8 cellular contexts compared by ENCODE assay signal in genomic region chr2:206004004-206004693, GRCh38.
DNase-seq lines count a peak whose midpoint lies in the region; ATAC-seq, FAIRE-seq and TF ChIP-seq lines count a peak whose summit lies in the region.

No MANE protein-coding gene starts in this region.

- FAIRE-seq in H54 (lab: Jason Lieb, UNC): no peak

- no peak for TF ChIP-seq POLR2A in H54 (IDR thresholded peaks at IDR 0.05; ENCODE audit: low read depth, low read length)

- H3F3A ChIP-seq in SK-N-SH (replicated peaks; ENCODE audit: insufficient read depth): peaks cover 7% of the 10 kb centered on the region

- TF ChIP-seq CTCF in Calu3 (IDR thresholded peaks at IDR 0.05; ENCODE audit: unreplicated experiment): no peak
- peak; percentile 46 for TF ChIP-seq CTCF in SK-N-SH (IDR thresholded peaks at IDR 0.05)

- H3K9me3 ChIP-seq in SK-N-SH: no peaks in the 10 kb centered on the region

- 94% methylated on average over 8 of the region's 8 CpGs for WGBS in SK-N-SH (ENCODE audit: low lambda C conversion rate)

- CTCF ChIA-PET in Calu3 (lab: Charles Lee): no interaction called here
- CTCF ChIA-PET in SK-N-SH (lab: Yijun Ruan, JAX): interaction anchor here (1.1 kb wide), 1 partner anchor 9 kb away, joined by 4 read pairs; no protein-coding TSS in a partner anchor

- no peak overlapping the region for H3K4me3 Mint-ChIP-seq in Calu3 (ENCODE audit: low read depth, unreplicated experiment)

- intact Hi-C loops in Calu3 (cut with micrococcal nuclease; ENCODE audit: unreplicated experiment): no loop called here

- H3K9ac ChIP-seq in SK-N-SH: no peak overlapping the region

- POLR2A ChIA-PET in SK-N-SH (lab: Yijun Ruan, JAX): no interaction called here

- H3K9me3 Mint-ChIP-seq in Calu3 (ENCODE audit: low read depth, unreplicated experiment): no peaks in the 10 kb centered on the region

- ATAC-seq in GM21723 (IDR thresholded peaks at IDR 0.05; ENCODE audit: unreplicated experiment): peak; percentile 55

- no peaks in the 10 kb centered on the region for H3K9me2 ChIP-seq in SK-N-SH

- H3K4me1 Mint-ChIP-seq in Calu3 (ENCODE audit: low read depth, unreplicated experiment): no peaks in the 10 kb centered on the region

- H3K4me3 ChIP-seq in SK-N-SH (ENCODE audit: low read depth in 2 of 2, low read length in 1 of 2): no peak overlapping the region

- no peak overlapping the region for H3K4me2 ChIP-seq in SK-N-SH

- H4K20me1 ChIP-seq in SK-N-SH (ENCODE audit: insufficient read depth): no peaks in the 10 kb centered on the region

- no peaks in the 10 kb centered on the region for H3K27me3 ChIP-seq in SK-N-SH (ENCODE audit: insufficient read depth)

- H3K27ac Mint-ChIP-seq in Calu3 (ENCODE audit: unreplicated experiment): no peak overlapping the region

- H2AFZ ChIP-seq in SK-N-SH (ENCODE audit: low read depth): no peak overlapping the region

- H3K36me3 Mint-ChIP-seq in Calu3 (ENCODE audit: insufficient read depth, unreplicated experiment): peaks cover 9% of the 10 kb centered on the region

- peaks cover 18 to 25% of the 10 kb centered on the region in 2 experiments for H3K36me3 ChIP-seq in SK-N-SH (replicated peaks in 1 of 2; ENCODE audit: control insufficient read depth in 1 of 2, insufficient read depth in 2 of 2, low read length in 1 of 2)

- DNase-seq in Calu3 (peak; percentile 38), SK-N-SH (peak; percentile 14), islet precursor cell (peak; percentile 82), putamen (ENCODE audit: low spot score) (no peak), H54 (ENCODE audit: insufficient read length, low spot score) (no peak), kidney glomerular epithelial cell (lab: John Stamatoyannopoulos, UW) (no peak)
- no peak for DNase-seq in activated CD8-positive, alpha-beta memory T cell treated with anti-CD3 and anti-CD28 coated beads for 24 hours

- no peak overlapping the region for H3K27ac ChIP-seq in SK-N-SH (ENCODE audit: low read depth in 2 of 2, low read length in 1 of 2)

- no TSS peak for BruUV-seq in Calu3 (replicated peaks; lab: Mats Ljungman, UMichigan)

- no peak for TF ChIP-seq EP300 in SK-N-SH (IDR thresholded peaks at IDR 0.05; ENCODE audit: borderline replicate concordance in 1 of 2, low read depth in 1 of 2, low read length in 1 of 2)

- no peaks in the 10 kb centered on the region for H3K27me3 Mint-ChIP-seq in Calu3 (ENCODE audit: unreplicated experiment)

- TF ChIP-seq RAD21 in SK-N-SH (IDR thresholded peaks at IDR 0.05; ENCODE audit: low read length): peak; percentile 54

- peaks cover 0 to 4% of the 10 kb centered on the region in 2 experiments; a peak in 3 of 4 replicates for H3K4me1 ChIP-seq in SK-N-SH (ENCODE audit: control insufficient read depth in 1 of 2, insufficient read depth in 2 of 2, low read depth in 1 of 2, low read length in 1 of 2)

- no peaks in the 10 kb centered on the region for H3K79me2 ChIP-seq in SK-N-SH (ENCODE audit: insufficient read depth)

TF ChIP-seq in SK-N-SH, 30 proteins besides CTCF, POLR2A, EP300 and RAD21:
- TF ChIP-seq RFX5 (IDR thresholded peaks at IDR 0.05; ENCODE audit: low read length): no peak
- TF ChIP-seq GATA2 (CRISPR knock-in tag; IDR thresholded peaks at IDR 0.05): no peak
- TF ChIP-seq PBX3 (IDR thresholded peaks at IDR 0.05): no peak
- TF ChIP-seq CHD2 (IDR thresholded peaks at IDR 0.05; ENCODE audit: low read length, partially characterized antibody): no peak
- TF ChIP-seq ELF1 (IDR thresholded peaks at IDR 0.05): no peak
- no peak for TF ChIP-seq NFIC (IDR thresholded peaks at IDR 0.05; ENCODE audit: borderline replicate concordance)
- TF ChIP-seq MXI1 (IDR thresholded peaks at IDR 0.05; ENCODE audit: low read depth, low read length): no peak
- TF ChIP-seq USF1 (IDR thresholded peaks at IDR 0.05; ENCODE audit: borderline replicate concordance, low read depth): no peak
- no peak for TF ChIP-seq FOXM1 (IDR thresholded peaks at IDR 0.05; ENCODE audit: low read depth)
- TF ChIP-seq NRF1 (IDR thresholded peaks at IDR 0.05; ENCODE audit: low read depth, low read length): no peak
- no peak for TF ChIP-seq FOSL2 (IDR thresholded peaks at IDR 0.05; ENCODE audit: borderline replicate concordance, low read depth)
- TF ChIP-seq GABPA (IDR thresholded peaks at IDR 0.05; ENCODE audit: low read depth): no peak
- TF ChIP-seq POLR2AphosphoS5 (IDR thresholded peaks at IDR 0.05; ENCODE audit: low read depth, low read length): no peak
- TF ChIP-seq IRF3 (IDR thresholded peaks at IDR 0.05; ENCODE audit: low read depth, low read length): no peak
- no peak for TF ChIP-seq MAX (IDR thresholded peaks at IDR 0.05; ENCODE audit: low read depth)
- no peak for TF ChIP-seq SMC3 (IDR thresholded peaks at IDR 0.05; ENCODE audit: low read depth, low read length)

Comparison
In these comparisons a context has a peak if more than half of its experiments do, and no peak if none do; other contexts are left out.
1. DNase-seq: peak in Calu3 (single experiment), SK-N-SH (single experiment) and islet precursor cell (single experiment); none in putamen (single experiment), activated CD8-positive, alpha-beta memory T cell treated with anti-CD3 and anti-CD28 coated beads for 24 hours (single experiment), H54 (single experiment) and kidney glomerular epithelial cell (single experiment).